Comparison of ENCODE assay signal across 11 cellular contexts in genomic region chr1:151715726-151716404, GRCh38. TPM values are rescaled to one million over a fixed set of nuclear protein-coding genes. Genes with fewer than 3 reads are reported as not detected.
A peak's percentile ranks its signal among the peaks of the same experiment; 100 is the strongest.
DNase-seq lines count a peak whose midpoint lies in the region; ATAC-seq and TF ChIP-seq lines count a peak whose summit lies in the region.
"Had no signal": no experiment of that assay in that cellular context is flagged by ENCODE, and none has a peak within 500 bp of the region (broad histone marks: within the 10 kb centered on the region; RNA-seq: fewer than 3 reads in every experiment).

No MANE protein-coding gene starts in this region.

- H3K27ac ChIP-seq in 22Rv1, result peak overlapping the region; percentile 59
- H3K27ac ChIP-seq: heart left ventricle had no signal

- ATAC-seq in HG03520 (IDR thresholded peaks at IDR 0.05; ENCODE audit: unreplicated experiment), result no peak

- peak; percentile 27; the same call in 1 of the 2 replicates for TF ChIP-seq CTCF in 22Rv1 (IDR thresholded peaks at IDR 0.05)
- peak; percentile 18 for TF ChIP-seq CTCF in HFF-Myc (IDR thresholded peaks at IDR 0.05; ENCODE audit: low read depth, low read length, missing control alignments)
- peak; percentile 10 for TF ChIP-seq CTCF in epithelial cell of proximal tubule (conservative IDR thresholded peaks at IDR 0.05; ENCODE audit: low read depth, low read length)

- H3K4me3 ChIP-seq in HFF-Myc (replicated peaks; ENCODE audit: low read depth, low read length) (no peak overlapping the region), epithelial cell of proximal tubule (ENCODE audit: low read depth, low read length) (no peak overlapping the region)
- H3K4me3 ChIP-seq: heart left ventricle had no signal

- DNase-seq in HFF-Myc (ENCODE audit: extremely low read depth, low read depth) (no peak), NCI-H526 treated with DMSO at 0.1 percent for 48 hours (lab: John Stamatoyannopoulos, UW) (peak; percentile 67), epithelial cell of proximal tubule (ENCODE audit: low read depth) (no peak), T-helper 1 cell (no peak), dedifferentiated amniotic fluid mesenchymal stem cell (ENCODE audit: extremely low spot score) (no peak), RKO (ENCODE audit: low spot score) (no peak)
- DNase-seq: heart left ventricle; NK-92 treated with Interleukin-12 subunit alpha and Interleukin-12 subunit beta, amount 100 ng/mL, for 24 hours had no signal

RNA-seq across cellular contexts. Expression of gene CELF3, which starts 0.7 kb away (rescaled TPM):
- total RNA-seq in epithelial cell of proximal tubule, result not detected in 2 replicates
- total RNA-seq: heart left ventricle, osteocyte had no signal

RNA-seq across cellular contexts. Expression of gene RIIAD1, which starts 5.5 kb away (rescaled TPM):
- not detected in 2 replicates for total RNA-seq in epithelial cell of proximal tubule
- total RNA-seq: osteocyte had no signal

RNA-seq across cellular contexts. Expression of gene MRPL9, which starts 47.4 kb away (rescaled TPM):
- total RNA-seq in epithelial cell of proximal tubule, result 136 and 166 TPM in 2 replicates
